26 cellular contexts compared by ENCODE assay signal in genomic region chr6:114042267-114043075, GRCh38.
DNase-seq lines count a peak whose midpoint lies in the region; ATAC-seq and TF ChIP-seq lines count a peak whose summit lies in the region.
"Had no signal": no experiment of that assay in that cellular context is flagged by ENCODE, and none has a peak within 500 bp of the region (broad histone marks: within the 10 kb centered on the region; RNA-seq: fewer than 3 reads in every experiment).

No MANE protein-coding gene starts in this region.

- H3K36me3 ChIP-seq in GM23338 (ENCODE audit: insufficient read depth), result no peaks in the 10 kb centered on the region
- no peaks in the 10 kb centered on the region for H3K36me3 ChIP-seq in OCI-LY3 (replicated peaks; ENCODE audit: low read depth, low read length)
- H3K36me3 ChIP-seq: esophagus muscularis mucosa, Peyer's patch had no signal

- no peaks in the 10 kb centered on the region for H4K20me1 ChIP-seq in GM23338 (replicated peaks; ENCODE audit: insufficient read depth)
- H4K20me1 ChIP-seq in OCI-LY3 (ENCODE audit: insufficient read depth, low read length), result no peaks in the 10 kb centered on the region

- peaks cover 7% of the 10 kb centered on the region; the same call in 1 of the 2 replicates for H3K4me1 ChIP-seq in GM23338 (ENCODE audit: insufficient read depth)
- peaks cover 13% of the 10 kb centered on the region for H3K4me1 ChIP-seq in OCI-LY3 (ENCODE audit: low read length)
- H3K4me1 ChIP-seq: esophagus muscularis mucosa, Peyer's patch had no signal

- H3K9me2 ChIP-seq in GM23338 (ENCODE audit: insufficient read depth), result no peaks in the 10 kb centered on the region

- H3K27me3 ChIP-seq in GM23338 (ENCODE audit: insufficient read depth) (no peaks in the 10 kb centered on the region), OCI-LY3 (ENCODE audit: low read depth, low read length) (no peaks in the 10 kb centered on the region)
- H3K27me3 ChIP-seq: esophagus muscularis mucosa, Peyer's patch had no signal

- ATAC-seq in GM23338, result no peak
- ATAC-seq in HG02938 (IDR thresholded peaks at IDR 0.05; ENCODE audit: unreplicated experiment), result no peak
- no peak for ATAC-seq in GM18498 (IDR thresholded peaks at IDR 0.05; ENCODE audit: unreplicated experiment)
- ATAC-seq: activated naive CD4-positive, alpha-beta T cell treated with anti-CD3 and anti-CD28 coated beads, Interleukin-2, amount 50 U/mL, for 72 hours; effector memory CD8-positive, alpha-beta T cell had no signal

- no peaks in the 10 kb centered on the region for H3K79me2 ChIP-seq in GM23338 (replicated peaks; ENCODE audit: insufficient read depth)
- H3K79me2 ChIP-seq in OCI-LY3 (ENCODE audit: low read length), result no peaks in the 10 kb centered on the region

- H2AFZ ChIP-seq in GM23338 (no peak overlapping the region; the same call in 1 of the 2 replicates), OCI-LY3 (ENCODE audit: low read depth, low read length) (peak overlapping the region; percentile 26; the same call in 1 of the 2 replicates)

- H3K27me3 Mint-ChIP-seq in GM23338 (ENCODE audit: insufficient read depth, low read depth, poor library complexity), result no peaks in the 10 kb centered on the region

- no peak overlapping the region; the same call in 1 of the 2 replicates for H3K4me2 ChIP-seq in GM23338
- peak overlapping the region; percentile 19 for H3K4me2 ChIP-seq in OCI-LY3 (ENCODE audit: low read length)

- H3K27ac Mint-ChIP-seq in GM23338, result no peak overlapping the region
- H3K27ac Mint-ChIP-seq: activated naive CD4-positive, alpha-beta T cell treated with anti-CD3 and anti-CD28 coated beads, Interleukin-2, amount 50 U/mL, for 72 hours; activated T-cell treated with anti-CD3 and anti-CD28 coated beads, Interleukin-2, amount 50 U/mL, for 72 hours; CD4-positive, alpha-beta T cell; effector memory CD8-positive, alpha-beta T cell; memory B cell; naive B cell had no signal

- H3K27ac ChIP-seq in GM23338 (ENCODE audit: low read depth) (peak overlapping the region; percentile 21; the same call in 1 of the 2 replicates), OCI-LY3 (ENCODE audit: low read length) (no peak overlapping the region)
- H3K27ac ChIP-seq: esophagus muscularis mucosa, Peyer's patch had no signal

- H3K4me3 ChIP-seq in GM12865 (ENCODE audit: low read depth, low read length) (peak overlapping the region; percentile 12; the same call in 1 of the 2 replicates), GM23338 (no peak overlapping the region), OCI-LY3 (ENCODE audit: low read length) (no peak overlapping the region), fibroblast of pulmonary artery (replicated peaks; ENCODE audit: low read depth, low read length) (no peak overlapping the region)
- H3K4me3 ChIP-seq: esophagus muscularis mucosa, Peyer's patch had no signal

- H3K9me3 ChIP-seq in OCI-LY3 (ENCODE audit: insufficient read depth, low read length), result no peaks in the 10 kb centered on the region
- H3K9me3 ChIP-seq: esophagus muscularis mucosa, Peyer's patch had no signal

- no peak overlapping the region for H3K4me3 Mint-ChIP-seq in GM23338
- H3K4me3 Mint-ChIP-seq: activated T-cell treated with anti-CD3 and anti-CD28 coated beads, Interleukin-2, amount 50 U/mL, for 72 hours; CD4-positive, alpha-beta T cell; effector memory CD8-positive, alpha-beta T cell; memory B cell; naive B cell had no signal

- H3K9ac ChIP-seq in OCI-LY3 (ENCODE audit: low read length), result no peak overlapping the region

- peak; percentile 71 for DNase-seq in GM12865 (ENCODE audit: low read depth)
- DNase-seq in GM23338 (ENCODE audit: low spot score), result no peak
- peak; percentile 31 for DNase-seq in fibroblast of pulmonary artery (ENCODE audit: low read depth)
- DNase-seq in NCI-H526 treated with DMSO at 0.1 percent for 48 hours (lab: John Stamatoyannopoulos, UW), result no peak
- DNase-seq in activated CD4-positive, alpha-beta T cell treated with anti-CD3 and anti-CD28 coated beads for 48 hours, result no peak
- DNase-seq: activated CD4-positive, alpha-beta T cell treated with anti-CD3 and anti-CD28 coated beads for 4 hours; activated T-cell treated with anti-CD3 and anti-CD28 coated beads, Interleukin-2, amount 50 U/mL, for 72 hours; CD4-positive, alpha-beta T cell; effector memory CD8-positive, alpha-beta T cell; glutamatergic neuron; HCEC 1CT; naive B cell; NCI-H1092; NCI-H1930; NCI-H226; NK-92 treated with Interleukin-12 subunit alpha and Interleukin-12 subunit beta, amount 100 ng/mL, for 24 hours; nucleus accumbens; Peyer's patch; stimulated activated CD4-positive, alpha-beta T cell treated with anti-CD3 and anti-CD28 coated beads, Interleukin-4, amount 100 ng/mL, for 1 hour; stimulated activated naive CD4-positive, alpha-beta T cell had no signal

- TF ChIP-seq CTCF in GM12865 (IDR thresholded peaks at IDR 0.05; ENCODE audit: insufficient read depth, low read depth, low read length, missing control alignments) (no peak), GM23338 (conservative IDR thresholded peaks at IDR 0.05; ENCODE audit: low read depth in 2 of 2) (no peak), OCI-LY3 (IDR thresholded peaks at IDR 0.05; ENCODE audit: low read depth, low read length) (no peak), fibroblast of pulmonary artery (IDR thresholded peaks at IDR 0.05; ENCODE audit: low read length, missing control alignments) (no peak)

- H3K36me3 Mint-ChIP-seq in GM23338 (ENCODE audit: low read depth), result no peaks in the 10 kb centered on the region
- H3K36me3 Mint-ChIP-seq: activated naive CD4-positive, alpha-beta T cell treated with anti-CD3 and anti-CD28 coated beads, Interleukin-2, amount 50 U/mL, for 72 hours; memory B cell; naive B cell had no signal

- H3K4me1 Mint-ChIP-seq in GM23338, result peaks cover 7% of the 10 kb centered on the region; the same call in 2 of the 3 replicates
- H3K4me1 Mint-ChIP-seq: memory B cell, naive B cell had no signal

- H3K9me3 Mint-ChIP-seq in GM23338, result no peaks in the 10 kb centered on the region
- H3K9me3 Mint-ChIP-seq: activated naive CD4-positive, alpha-beta T cell treated with anti-CD3 and anti-CD28 coated beads, Interleukin-2, amount 50 U/mL, for 72 hours; activated T-cell treated with anti-CD3 and anti-CD28 coated beads, Interleukin-2, amount 50 U/mL, for 72 hours; CD4-positive, alpha-beta T cell; effector memory CD8-positive, alpha-beta T cell; memory B cell had no signal

- H3F3A ChIP-seq in GM23338 (replicated peaks; ENCODE audit: low read depth), result no peaks in the 10 kb centered on the region

TF ChIP-seq in GM23338, 12 proteins besides CTCF, POLR2A, EP300 and RAD21 (continues in another document):
- TF ChIP-seq EZH2phosphoT487 (IDR thresholded peaks at IDR 0.05; ENCODE audit: unreplicated experiment), result no peak
- TF ChIP-seq STAT1 (IDR thresholded peaks at IDR 0.05; ENCODE audit: unreplicated experiment), result no peak
- no peak for TF ChIP-seq JUNB (IDR thresholded peaks at IDR 0.05; ENCODE audit: unreplicated experiment)
- no peak for TF ChIP-seq POLR2AphosphoS5 (IDR thresholded peaks at IDR 0.05; ENCODE audit: low read depth)
- no peak for TF ChIP-seq CREB1 (CRISPR knock-in tag; IDR thresholded peaks at IDR 0.05; ENCODE audit: low read depth)

Comparison
In these comparisons a context has a peak if more than half of its experiments do, and no peak if none do; other contexts are left out.
1. DNase-seq: peak in GM12865 (single experiment) and fibroblast of pulmonary artery (single experiment); none in GM23338 (single experiment), NCI-H526 treated with DMSO at 0.1 percent for 48 hours (single experiment) and activated CD4-positive, alpha-beta T cell treated with anti-CD3 and anti-CD28 coated beads for 48 hours (single experiment).